ENCODE assay signal across 8 cellular contexts in genomic region chr16:53502331-53503269, GRCh38. TPM values are rescaled to one million over a fixed set of nuclear protein-coding genes. Genes with fewer than 3 reads are reported as not detected.
DNase-seq lines count a peak whose midpoint lies in the region; ATAC-seq, FAIRE-seq and TF ChIP-seq lines count a peak whose summit lies in the region.

Gene AKTIP (minus strand): TSS chr16:53503209. CDS start chr16:53500259, 2,950 bp downstream.

- CTCF ChIA-PET in HepG2 (lab: Yijun Ruan, JAX; ENCODE audit: low intra/inter-chr PET ratio, low total read pairs) = no interaction called here

- under 1% methylated on average over 21 of the region's 76 CpGs for WGBS in HepG2 (ENCODE audit: low lambda C conversion rate)

- H2AFZ ChIP-seq in HepG2 (ENCODE audit: low read length) = no peak within 1 kb of the TSS

- H3K9me3 ChIP-seq in DOHH2 (ENCODE audit: control insufficient read depth, insufficient read depth, low read length) (no peaks in the 10 kb centered on the region), WERI-Rb-1 (ENCODE audit: severe bottlenecking) (no peaks in the 10 kb centered on the region), HepG2 (ENCODE audit: low read length) (no peaks in the 10 kb centered on the region)

- 0 out of 2 replicates have a peak, but pooled peaks cover 2% of the 10 kb centered on the region for H3F3A ChIP-seq in DOHH2 (ENCODE audit: control insufficient read depth, insufficient read depth)

- ATAC-seq in GM21515 (IDR thresholded peaks at IDR 0.05; ENCODE audit: unreplicated experiment) (peak; percentile 24), HepG2 (peak; percentile 58)

- peak within 1 kb of the TSS; percentile 86 for H3K4me3 ChIP-seq in DOHH2 (ENCODE audit: low read length)
- peak within 1 kb of the TSS; percentile 64 for H3K4me3 ChIP-seq in WERI-Rb-1 (ENCODE audit: low read depth, low read length)
- peak within 1 kb of the TSS; percentile 89 to 94 (median 92) for H3K4me3 ChIP-seq in HepG2 (replicated peaks in 1 of 3; ENCODE audit: insufficient read depth in 1 of 3, low read depth in 2 of 3, low read length in 3 of 3)

- H3K27me3 ChIP-seq in DOHH2 (ENCODE audit: control insufficient read depth, low read length) (0 out of 2 replicates have a peak, but pooled peaks cover 3% of the 10 kb centered on the region), WERI-Rb-1 (ENCODE audit: insufficient read depth, low read depth, severe bottlenecking) (no peaks in the 10 kb centered on the region), HepG2 (ENCODE audit: control insufficient read depth in 1 of 2, insufficient read depth in 2 of 2, low read length in 2 of 2) (no peaks in the 10 kb centered on the region; a peak in 1 of 5 replicates)

- peak; percentile 44 for TF ChIP-seq RAD21 in HepG2 (CRISPR knock-in tag; IDR thresholded peaks at IDR 0.05)

- peak within 1 kb of the TSS; percentile 74 for H3K9ac ChIP-seq in HepG2 (ENCODE audit: insufficient read depth, low read depth, low read length)

- POLR2A ChIA-PET in HepG2 (lab: Yijun Ruan, JAX) = interaction anchor here (1.0 to 2.5 kb wide), 11 partner anchors 8 to 672 kb away, joined by 3 to 23 read pairs (median 5); partner anchors contain the start of genes CHD9 and RBL2

- H3K79me2 ChIP-seq in DOHH2 (ENCODE audit: control insufficient read depth, low read length) = peaks cover 23% of the 10 kb centered on the region
- peaks cover 14% of the 10 kb centered on the region for H3K79me2 ChIP-seq in HepG2 (ENCODE audit: insufficient read depth, low read length)

- TF ChIP-seq CTCF in DOHH2 (IDR thresholded peaks at IDR 0.05; ENCODE audit: low read depth, low read length, poor library complexity, severe bottlenecking) = no peak
- TF ChIP-seq CTCF in WERI-Rb-1 (IDR thresholded peaks at IDR 0.05; ENCODE audit: low read depth, low read length) = no peak
- no peak for TF ChIP-seq CTCF in HepG2 (CRISPR knock-in tag; IDR thresholded peaks at IDR 0.05)

- no TSS peak for BruUV-seq in HepG2 (replicated peaks; lab: Mats Ljungman, UMichigan)

- peak within 1 kb of the TSS; percentile 32; the same call in 1 of the 2 replicates for H3K27ac ChIP-seq in DOHH2 (ENCODE audit: low read depth, low read length)
- H3K27ac ChIP-seq in WERI-Rb-1 = peak within 1 kb of the TSS; percentile 93
- peak within 1 kb of the TSS; percentile 71 for H3K27ac ChIP-seq in HepG2 (ENCODE audit: extremely low read length, insufficient read depth, low read length)

- TF ChIP-seq POLR2A in HepG2 (IDR thresholded peaks at IDR 0.05; ENCODE audit: insufficient read depth in 1 of 2, low read depth in 2 of 2, low read length in 2 of 2) = peak in 1 of 2 experiments; percentile 72; a peak in 2 of 4 replicates

- H3K4me2 ChIP-seq in DOHH2 (ENCODE audit: low read length) (peak within 1 kb of the TSS; percentile 94), HepG2 (ENCODE audit: low read depth, low read length) (peak within 1 kb of the TSS; percentile 97)

- H4K20me1 ChIP-seq in DOHH2 (ENCODE audit: control insufficient read depth, insufficient read depth, low read depth, low read length) (no peaks in the 10 kb centered on the region; the same call in 1 of the 2 replicates), HepG2 (ENCODE audit: insufficient read depth, low read length) (no peaks in the 10 kb centered on the region)

- no peaks in the 10 kb centered on the region for H3K9me2 ChIP-seq in DOHH2 (replicated peaks; ENCODE audit: control insufficient read depth, low read length)

- intact Hi-C loops in HepG2 (cut with micrococcal nuclease; ENCODE audit: unreplicated experiment) = loop anchor here (1.0 kb wide), 1 partner anchor 67 kb away; no protein-coding TSS in a partner anchor

- FAIRE-seq in HTR-8/SVneo (lab: Jason Lieb, UNC) (no peak), HepG2 (lab: Jason Lieb, UNC) (no peak)

- DNase-seq in HTR-8/SVneo (ENCODE audit: insufficient read length, low spot score) (peak; percentile 28), WERI-Rb-1 (peak; percentile 70), dermis microvascular lymphatic vessel endothelial cell (ENCODE audit: low read depth in 2 of 2) (peak in 1 of 2 donors; percentile 24), HepG2 (ENCODE audit: low spot score) (no peak), NCI-H1092 treated with DMSO at 0.1 percent for 48 hours (lab: John Stamatoyannopoulos, UW) (no peak)
- DNase-seq in stimulated activated CD4-positive, alpha-beta T cell treated with anti-CD3 and anti-CD28 coated beads, Interleukin-2, amount 100 ng/mL, for 48 hours = peak; percentile 53 to 62

- in situ Hi-C loops in HepG2 (cut with HindIII; ENCODE audit: extremely low pct_ligation_motif_present, low pct_unique_long_range_greater_than_20kb) = no loop called here

- H3K36me3 ChIP-seq in DOHH2 (ENCODE audit: control insufficient read depth, low read length) = no peaks in the 10 kb centered on the region
- H3K36me3 ChIP-seq in WERI-Rb-1 = peaks cover 6% of the 10 kb centered on the region
- H3K36me3 ChIP-seq in HepG2 (replicated peaks in 1 of 2; ENCODE audit: control insufficient read depth in 1 of 2, insufficient read depth in 2 of 2, low read length in 2 of 2) = peaks cover 0 to 12% of the 10 kb centered on the region in 2 experiments; a peak in 2 of 5 replicates

- TF ChIP-seq EP300 in HepG2 (IDR thresholded peaks at IDR 0.05; ENCODE audit: low read depth in 2 of 2, low read length in 2 of 2) (no peak), HepG2 (CRISPR knock-in tag; IDR thresholded peaks at IDR 0.05; ENCODE audit: borderline replicate concordance) (no peak; the same call in 1 of the 2 replicates)

- H3K4me1 ChIP-seq in DOHH2 (ENCODE audit: control insufficient read depth, low read length) = peaks cover 22% of the 10 kb centered on the region
- H3K4me1 ChIP-seq in HepG2 (ENCODE audit: insufficient read depth, low read length) = peaks cover 26% of the 10 kb centered on the region

TF ChIP-seq in HepG2, 621 proteins besides CTCF, POLR2A, EP300 and RAD21 (continues in another document):
- TF ChIP-seq ZNF564 (CRISPR knock-in tag; IDR thresholded peaks at IDR 0.05) (no peak; the same call in none of the 2 replicates), ZNF770 (CRISPR knock-in tag; IDR thresholded peaks at IDR 0.05) (peak; percentile 44), ZFP91 (CRISPR knock-in tag; IDR thresholded peaks at IDR 0.05; ENCODE audit: borderline replicate concordance) (peak; percentile 50; the same call in 1 of the 2 replicates), KDM5A (IDR thresholded peaks at IDR 0.05; ENCODE audit: borderline replicate concordance, low read length) (peak; percentile 69), ZNF678 (CRISPR knock-in tag; IDR thresholded peaks at IDR 0.05) (peak; percentile 19; the same call in 1 of the 2 replicates)

RNA-seq across cellular contexts. Expression of gene AKTIP, which starts in this region (rescaled TPM):
- 19.0 and 22.6 TPM in 2 replicates for total RNA-seq in dermis microvascular lymphatic vessel endothelial cell
- 28.8 and 30.1 TPM in 2 replicates for total RNA-seq in HepG2 (2016; rRNA removed; fragmentation: Illumina TruSeq; extraction: Trizol)
- total RNA-seq in HepG2 (2016; cell fraction: cytosol; rRNA removed; fragmentation: Illumina TruSeq; extraction: Trizol; ENCODE audit: low read depth) = 18.8 and 20.7 TPM in 2 replicates
- 24.2 and 33.8 TPM in 2 replicates for total RNA-seq in HepG2 (2016; cell fraction: insoluble cytoplasmic fraction; rRNA removed; fragmentation: Illumina TruSeq; extraction: Trizol)
- total RNA-seq in HepG2 (2016; cell fraction: membrane; rRNA removed; fragmentation: Illumina TruSeq; extraction: Trizol) = 35.6 and 35.7 TPM in 2 replicates
- 28.0 and 29.0 TPM in 2 replicates for total RNA-seq in HepG2 (2016; cell fraction: nucleus; rRNA removed; fragmentation: Illumina TruSeq; extraction: Trizol)
- polyA plus RNA-seq in HepG2 (2011; rRNA removed) = 45.6 and 49.0 TPM in 2 replicates
- 19.8 and 29.5 TPM in 2 replicates for polyA plus RNA-seq in HepG2 (2011; cell fraction: cytosol; rRNA removed)
- 68.8 and 72.6 TPM in 2 replicates for polyA plus RNA-seq in HepG2 (2011; cell fraction: nucleus; rRNA removed)
- polyA plus RNA-seq in HepG2 (2012) = 28.1 and 33.7 TPM in 2 replicates
- 22.4 and 30.5 TPM in 2 replicates for polyA plus RNA-seq in HepG2 (2016; cell fraction: cytosol; fragmentation: Illumina TruSeq; extraction: Trizol; ENCODE audit: low read depth)
- 30.0 and 31.0 TPM in 2 replicates for polyA plus RNA-seq in HepG2 (2016; cell fraction: insoluble cytoplasmic fraction; fragmentation: Illumina TruSeq; extraction: Trizol; ENCODE audit: low read depth)
- polyA plus RNA-seq in HepG2 (2016; cell fraction: membrane; fragmentation: Illumina TruSeq; extraction: Trizol; ENCODE audit: low read depth) = 35.3 and 37.7 TPM in 2 replicates
- 58.4 and 63.0 TPM in 2 replicates for polyA plus RNA-seq in HepG2 (2016; cell fraction: nucleus; fragmentation: Illumina TruSeq; extraction: Trizol; ENCODE audit: insufficient read depth, low read depth)
- polyA minus RNA-seq in HepG2 (2011; rRNA and poly(A)+ RNA removed; ENCODE audit: low replicate concordance) = 19.4 and 24.5 TPM in 2 replicates
- 15.7 and 17.4 TPM in 2 replicates for polyA minus RNA-seq in HepG2 (2011; cell fraction: cytosol; rRNA and poly(A)+ RNA removed)
- polyA minus RNA-seq in HepG2 (2011; cell fraction: nucleus; rRNA and poly(A)+ RNA removed) = 43.4 and 69.0 TPM in 2 replicates

Comparison
In these comparisons a context has a peak if more than half of its experiments do, and no peak if none do; other contexts are left out.
1. H3K27ac ChIP-seq: peak in every context shown above with its lines; median percentile 93 in WERI-Rb-1; 71 in HepG2; 32 in DOHH2.
2. DNase-seq: peak in HTR-8/SVneo (single experiment), WERI-Rb-1 (single experiment) and stimulated activated CD4-positive, alpha-beta T cell treated with anti-CD3 and anti-CD28 coated beads, Interleukin-2, amount 100 ng/mL, for 48 hours (2 of 2); none in HepG2 (single experiment) and NCI-H1092 treated with DMSO at 0.1 percent for 48 hours (single experiment).
3. Peak in every context shown above with its lines, with median percentiles within 50 percentile points of each other: H3K4me3 ChIP-seq.